In the genomic region with DNA sequence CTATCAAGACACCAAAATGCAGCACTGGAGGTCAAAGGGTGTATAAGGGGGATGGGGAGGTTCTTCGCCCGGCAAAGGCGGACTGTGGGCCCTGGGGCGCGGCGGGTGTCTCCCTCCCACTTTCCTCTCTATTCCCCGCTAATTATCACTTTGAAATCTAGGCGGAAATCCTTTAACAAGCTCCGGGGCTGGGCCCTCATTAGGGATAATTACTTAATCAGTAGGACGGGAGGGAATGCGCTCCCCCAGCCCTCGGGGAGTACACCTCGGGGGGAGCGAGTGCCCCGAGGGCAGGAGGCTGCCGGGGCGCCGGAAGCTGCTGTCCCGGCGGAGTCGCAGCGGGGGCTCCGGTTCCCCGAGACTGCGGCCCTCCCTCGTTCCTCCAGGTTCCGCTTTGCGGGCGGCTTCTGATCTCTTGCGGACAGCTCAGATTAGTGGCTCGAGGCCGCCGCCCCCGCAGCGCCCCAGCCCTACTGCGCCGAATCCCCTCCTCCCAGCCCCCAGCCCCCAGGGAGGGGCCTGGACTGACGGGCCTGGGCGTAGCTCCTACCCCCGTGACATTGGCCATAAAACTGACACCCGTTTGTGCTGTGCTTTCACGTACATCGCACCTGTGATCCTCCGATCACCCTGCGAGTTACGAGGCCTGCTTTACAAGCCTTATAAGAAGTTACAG, we compare ENCODE assay signal across 8 cellular contexts.
DNase-seq lines count a peak whose midpoint lies in the region; ATAC-seq and TF ChIP-seq lines count a peak whose summit lies in the region.

No MANE protein-coding gene starts in this region.

- H3K9me3 ChIP-seq in mucosa of stomach (ENCODE audit: control insufficient read depth, low read length): no peaks in the 10 kb centered on the region

- peaks cover 13% of the 10 kb centered on the region for H3K36me3 ChIP-seq in mucosa of stomach (ENCODE audit: control insufficient read depth, insufficient read depth, low read length)

- peak; percentile 66 for DNase-seq in AG08396 (ENCODE audit: low spot score)
- peak; percentile 71 for DNase-seq in NCI-H146 (lab: John Stamatoyannopoulos, UW)
- peak; percentile 34 to 58 for DNase-seq in activated CD8-positive, alpha-beta memory T cell treated with anti-CD3 and anti-CD28 coated beads for 4 hours (ENCODE audit: low read depth in 2 of 2)
- DNase-seq in epithelial cell of esophagus (ENCODE audit: low read depth): no peak
- peak; percentile 85 for DNase-seq in stimulated activated CD8-positive, alpha-beta memory T cell treated with anti-CD3 and anti-CD28 coated beads, Interleukin-4, amount 100 ng/mL, for 48 hours
- DNase-seq in SHP77 (lab: John Stamatoyannopoulos, UW): no peak

- peaks cover 17% of the 10 kb centered on the region for H3K4me1 ChIP-seq in mucosa of stomach (ENCODE audit: control insufficient read depth, insufficient read depth, low read length)

- H3K9ac ChIP-seq in mucosa of stomach (ENCODE audit: low read length): peak overlapping the region; percentile 66

- peak; percentile 55 for ATAC-seq in GM19468 (IDR thresholded peaks at IDR 0.05; ENCODE audit: extremely low read depth, unreplicated experiment)

- H3K27me3 ChIP-seq in mucosa of stomach (ENCODE audit: control insufficient read depth, insufficient read depth, low read length): no peaks in the 10 kb centered on the region

- H3K4me3 ChIP-seq in epithelial cell of esophagus (ENCODE audit: low read length) (peak overlapping the region; percentile 15), mucosa of stomach (ENCODE audit: low read length) (peak overlapping the region; percentile 29)

- no peak for TF ChIP-seq CTCF in epithelial cell of esophagus (IDR thresholded peaks at IDR 0.05; ENCODE audit: insufficient read depth, low read depth, low read length, missing control alignments)

Comparison
In these comparisons a context has a peak if more than half of its experiments do, and no peak if none do; other contexts are left out.
1. DNase-seq: peak in AG08396 (single experiment), NCI-H146 (single experiment), activated CD8-positive, alpha-beta memory T cell treated with anti-CD3 and anti-CD28 coated beads for 4 hours (2 of 2) and stimulated activated CD8-positive, alpha-beta memory T cell treated with anti-CD3 and anti-CD28 coated beads, Interleukin-4, amount 100 ng/mL, for 48 hours (single experiment); none in epithelial cell of esophagus (single experiment) and SHP77 (0 of 2).